Comparison of ENCODE assay signal across 19 cellular contexts in genomic region chr2:12105180-12105579, GRCh38.
A peak's percentile ranks its signal among the peaks of the same experiment; 100 is the strongest.
DNase-seq lines count a peak whose midpoint lies in the region; ATAC-seq and TF ChIP-seq lines count a peak whose summit lies in the region.
"Had no signal": no experiment of that assay in that cellular context is flagged by ENCODE, and none has a peak within 500 bp of the region (broad histone marks: within the 10 kb centered on the region; RNA-seq: fewer than 3 reads in every experiment).

No MANE protein-coding gene starts in this region.

- H3K18ac ChIP-seq in IMR-90 (ENCODE audit: low read depth, low read length) = peak overlapping the region; percentile 79

- ATAC-seq in activated CD8-positive, alpha-beta T cell treated with anti-CD3 and anti-CD28 coated beads, Interleukin-2, amount 10 ng/mL, durations not matched to agents 7 days and 5 days = no peak
- no peak for ATAC-seq in activated CD8-positive, alpha-beta T cell treated with anti-CD3 and anti-CD28 coated beads for 36 hours
- no peak for ATAC-seq in IMR-90 (ENCODE audit: low read depth)
- no peak for ATAC-seq in activated CD4-positive, alpha-beta T cell treated with anti-CD3 and anti-CD28 coated beads for 36 hours

- H4K8ac ChIP-seq in IMR-90 (ENCODE audit: low read depth in 2 of 2, low read length in 2 of 2) = peak overlapping the region in 1 of 2 experiments; percentile 41; a peak in 1 of 4 replicates

- H2BK15ac ChIP-seq in IMR-90 (ENCODE audit: low read depth, low read length) = peak overlapping the region; percentile 80; the same call in 2 of the 3 replicates

- H3K14ac ChIP-seq in IMR-90 (replicated peaks; ENCODE audit: low read depth, low read length) = peak overlapping the region; percentile 63; the same call in 1 of the 2 replicates

- peak overlapping the region; percentile 81 for H2AK5ac ChIP-seq in IMR-90 (ENCODE audit: low read depth, low read length)

- H2AK9ac ChIP-seq in IMR-90 (replicated peaks; ENCODE audit: low read depth, low read length, poor library complexity) = peak overlapping the region; percentile 6

- H2BK20ac ChIP-seq in IMR-90 (ENCODE audit: low read depth, low read length) = peak overlapping the region; percentile 76

- intact Hi-C loops in activated CD8-positive, alpha-beta T cell treated with anti-CD3 and anti-CD28 coated beads for 36 hours (cut with micrococcal nuclease) = no loop called here
- intact Hi-C loops in IMR-90 (cut with micrococcal nuclease) = loop anchor here (5.0 kb wide), 3 partner anchors 273 to 612 kb away; partner anchors contain the start of gene TRIB2
- intact Hi-C loops in activated CD4-positive, alpha-beta T cell treated with anti-CD3 and anti-CD28 coated beads for 36 hours (cut with DNase I, micrococcal nuclease) = no loop called here

- no peaks in the 10 kb centered on the region for H3K36me3 ChIP-seq in IMR-90 (ENCODE audit: control insufficient read depth, insufficient read depth, low read length)
- H3K36me3 ChIP-seq: BLaER1, HAP-1 had no signal

- peak; percentile 9 for DNase-seq in activated CD8-positive, alpha-beta T cell treated with anti-CD3 and anti-CD28 coated beads, Interleukin-2, amount 10 ng/mL, durations not matched to agents 7 days and 5 days
- DNase-seq in activated CD8-positive, alpha-beta T cell treated with anti-CD3 and anti-CD28 coated beads for 36 hours = no peak
- no peak for DNase-seq in IMR-90
- DNase-seq in chondrocyte (ENCODE audit: low spot score) = no peak
- no peak for DNase-seq in osteocyte (ENCODE audit: extremely low spot score, unreplicated experiment)
- DNase-seq in activated CD4-positive, alpha-beta T cell treated with anti-CD3 and anti-CD28 coated beads for 36 hours = no peak
- no peak for DNase-seq in superior temporal gyrus (ENCODE audit: extremely low spot score)
- DNase-seq in GDM1 (lab: John Stamatoyannopoulos, UW) = no peak
- DNase-seq: CD4-positive, CD25-positive, alpha-beta regulatory T cell; CD8-positive, alpha-beta memory T cell; DMS 273 treated with DMSO at 0.1 percent for 48 hours; DMS79; EL; GOT3 had no signal

- H3K23ac ChIP-seq in IMR-90 (ENCODE audit: low read depth, low read length) = peak overlapping the region; percentile 76; the same call in 1 of the 2 replicates

- no peak overlapping the region for H3K4me2 ChIP-seq in IMR-90 (ENCODE audit: low read depth, low read length)
- H3K4me2 ChIP-seq: BLaER1 had no signal

- in situ Hi-C loops in IMR-90 (cut with MboI; ENCODE audit: low sequenced_read_pairs) = no loop called here

- CTCF ChIA-PET in activated CD8-positive, alpha-beta T cell treated with anti-CD3 and anti-CD28 coated beads, Interleukin-2, amount 10 ng/mL, durations not matched to agents 7 days and 5 days (lab: Charles Lee) = interaction anchor here (0.6 to 1.1 kb wide), 2 partner anchors 9 to 412 kb away, joined by 3 read pairs; no protein-coding TSS in a partner anchor
- CTCF ChIA-PET in activated CD8-positive, alpha-beta T cell treated with anti-CD3 and anti-CD28 coated beads for 36 hours (lab: Charles Lee) = interaction anchor here (0.8 kb wide), 1 partner anchor 9 kb away, joined by 3 read pairs; no protein-coding TSS in a partner anchor
- CTCF ChIA-PET in IMR-90 (lab: Yijun Ruan, JAX) = no interaction called here
- CTCF ChIA-PET in activated CD4-positive, alpha-beta T cell treated with anti-CD3 and anti-CD28 coated beads for 36 hours (lab: Charles Lee) = interaction anchor here (1.2 kb wide), 1 partner anchor 232 kb away, joined by 3 read pairs; no protein-coding TSS in a partner anchor

- H3K56ac ChIP-seq in IMR-90 (ENCODE audit: extremely low read depth, insufficient read depth, low read length) = no peak overlapping the region

- dilution Hi-C loops in IMR-90 (cut with HindIII; ENCODE audit: low sequenced_read_pairs, unreplicated experiment) = no loop called here

- H3K9ac ChIP-seq in IMR-90 (ENCODE audit: low read depth, low read length) = no peak overlapping the region
- H3K9ac ChIP-seq: BLaER1 had no signal

- H3K27me3 ChIP-seq in IMR-90 (ENCODE audit: control insufficient read depth, insufficient read depth, low read length) = no peaks in the 10 kb centered on the region
- H3K27me3 ChIP-seq: BLaER1 had no signal

- POLR2A ChIA-PET in activated CD8-positive, alpha-beta T cell treated with anti-CD3 and anti-CD28 coated beads, Interleukin-2, amount 10 ng/mL, durations not matched to agents 7 days and 5 days (lab: Charles Lee) = no interaction called here
- POLR2A ChIA-PET in activated CD8-positive, alpha-beta T cell treated with anti-CD3 and anti-CD28 coated beads for 36 hours (lab: Charles Lee) = no interaction called here
- POLR2A ChIA-PET in IMR-90 (lab: Charles Lee; ENCODE audit: unreplicated experiment) = interaction anchor here (0.6 kb wide), 1 partner anchor 636 kb away, joined by 3 read pairs; no protein-coding TSS in a partner anchor
- POLR2A ChIA-PET in activated CD4-positive, alpha-beta T cell treated with anti-CD3 and anti-CD28 coated beads for 36 hours (lab: Charles Lee) = no interaction called here

- no peaks in the 10 kb centered on the region for H4K20me1 ChIP-seq in IMR-90 (ENCODE audit: insufficient read depth, low read length)
- H4K20me1 ChIP-seq: BLaER1 had no signal

- peak overlapping the region; percentile 37 for H2AFZ ChIP-seq in IMR-90 (replicated peaks; ENCODE audit: low read length, poor library complexity)

- no peak overlapping the region for H3K4me3 ChIP-seq in IMR-90 (ENCODE audit: insufficient read depth, low read depth, low read length)
- H3K4me3 ChIP-seq: BLaER1, HAP-1 had no signal

- no peak overlapping the region for H2BK5ac ChIP-seq in IMR-90 (ENCODE audit: low read depth, low read length, poor library complexity, severe bottlenecking)

- peaks cover 18% of the 10 kb centered on the region for H3K4me1 Mint-ChIP-seq in activated CD8-positive, alpha-beta T cell treated with anti-CD3 and anti-CD28 coated beads, Interleukin-2, amount 10 ng/mL, durations not matched to agents 7 days and 5 days (ENCODE audit: low read depth)
- H3K4me1 Mint-ChIP-seq in activated CD8-positive, alpha-beta T cell treated with anti-CD3 and anti-CD28 coated beads for 36 hours (ENCODE audit: low read depth) = peaks cover 25% of the 10 kb centered on the region
- H3K4me1 Mint-ChIP-seq in chondrocyte (ENCODE audit: low read depth) (peaks cover 44% of the 10 kb centered on the region), osteocyte (ENCODE audit: unreplicated experiment) (peaks cover 52% of the 10 kb centered on the region)
- peaks cover 27% of the 10 kb centered on the region for H3K4me1 Mint-ChIP-seq in activated CD4-positive, alpha-beta T cell treated with anti-CD3 and anti-CD28 coated beads for 36 hours

- no peak for TF ChIP-seq RAD21 in IMR-90 (IDR thresholded peaks at IDR 0.05; ENCODE audit: low read length)

- no peaks in the 10 kb centered on the region for H3K9me3 Mint-ChIP-seq in activated CD8-positive, alpha-beta T cell treated with anti-CD3 and anti-CD28 coated beads, Interleukin-2, amount 10 ng/mL, durations not matched to agents 7 days and 5 days (ENCODE audit: insufficient read depth)
- H3K9me3 Mint-ChIP-seq in activated CD8-positive, alpha-beta T cell treated with anti-CD3 and anti-CD28 coated beads for 36 hours = no peaks in the 10 kb centered on the region
- H3K9me3 Mint-ChIP-seq in chondrocyte (ENCODE audit: low read depth) (no peaks in the 10 kb centered on the region), osteocyte (ENCODE audit: unreplicated experiment) (peaks cover 6% of the 10 kb centered on the region)
- no peaks in the 10 kb centered on the region for H3K9me3 Mint-ChIP-seq in activated CD4-positive, alpha-beta T cell treated with anti-CD3 and anti-CD28 coated beads for 36 hours (ENCODE audit: low read depth)
- H3K9me3 Mint-ChIP-seq: CD4-positive, CD25-positive, alpha-beta regulatory T cell; CD8-positive, alpha-beta memory T cell had no signal

- no peaks in the 10 kb centered on the region for H3K9me3 ChIP-seq in IMR-90 (ENCODE audit: control insufficient read depth, insufficient read depth, low read length)
- H3K9me3 ChIP-seq: BLaER1, HAP-1 had no signal

- WGBS in IMR-90 (ENCODE audit: extremely low coverage in 2 of 2, insufficient read length in 1 of 2), 2 experiments = 100% methylated on average over 2 of the region's 10 CpGs; no CpG with 5 or more reads in 1 of the 2 experiments

- H3K27ac ChIP-seq in IMR-90 (ENCODE audit: insufficient read depth, low read length) = no peak overlapping the region
- H3K27ac ChIP-seq: 22Rv1, BLaER1, C4-2B had no signal

- H3K9me1 ChIP-seq in IMR-90 (ENCODE audit: insufficient read depth, low read length) = no peaks in the 10 kb centered on the region

- no peak overlapping the region for H4K5ac ChIP-seq in IMR-90 (ENCODE audit: low read depth, low read length)

- peaks cover 2% of the 10 kb centered on the region for H3K36me3 Mint-ChIP-seq in activated CD8-positive, alpha-beta T cell treated with anti-CD3 and anti-CD28 coated beads, Interleukin-2, amount 10 ng/mL, durations not matched to agents 7 days and 5 days (ENCODE audit: low read depth)
- H3K36me3 Mint-ChIP-seq in activated CD8-positive, alpha-beta T cell treated with anti-CD3 and anti-CD28 coated beads for 36 hours (ENCODE audit: low read depth) = no peaks in the 10 kb centered on the region
- H3K36me3 Mint-ChIP-seq in chondrocyte (ENCODE audit: low read depth) (no peaks in the 10 kb centered on the region), osteocyte (ENCODE audit: unreplicated experiment) (no peaks in the 10 kb centered on the region)
- no peaks in the 10 kb centered on the region for H3K36me3 Mint-ChIP-seq in activated CD4-positive, alpha-beta T cell treated with anti-CD3 and anti-CD28 coated beads for 36 hours (ENCODE audit: low read depth)
- H3K36me3 Mint-ChIP-seq: CD4-positive, CD25-positive, alpha-beta regulatory T cell had no signal

- no peak overlapping the region for H3K4me3 Mint-ChIP-seq in activated CD8-positive, alpha-beta T cell treated with anti-CD3 and anti-CD28 coated beads, Interleukin-2, amount 10 ng/mL, durations not matched to agents 7 days and 5 days
- no peak overlapping the region for H3K4me3 Mint-ChIP-seq in activated CD8-positive, alpha-beta T cell treated with anti-CD3 and anti-CD28 coated beads for 36 hours
- H3K4me3 Mint-ChIP-seq in chondrocyte (ENCODE audit: unreplicated experiment) (no peak overlapping the region), osteocyte (ENCODE audit: unreplicated experiment) (no peak overlapping the region)
- no peak overlapping the region for H3K4me3 Mint-ChIP-seq in activated CD4-positive, alpha-beta T cell treated with anti-CD3 and anti-CD28 coated beads for 36 hours
- H3K4me3 Mint-ChIP-seq: B cell; CD4-positive, CD25-positive, alpha-beta regulatory T cell; CD8-positive, alpha-beta memory T cell had no signal

- TF ChIP-seq POLR2A in IMR-90 (IDR thresholded peaks at IDR 0.05; ENCODE audit: low read depth, low read length) = no peak

- H2BK120ac ChIP-seq in IMR-90 (ENCODE audit: low read depth, low read length) = peak overlapping the region; percentile 84; the same call in 1 of the 2 replicates

- H3K79me1 ChIP-seq in IMR-90 (ENCODE audit: low read depth in 1 of 2, low read length in 2 of 2) = no peaks in the 10 kb centered on the region

- H4K91ac ChIP-seq in IMR-90 (ENCODE audit: insufficient read depth, low read depth, low read length) = no peak overlapping the region; the same call in 1 of the 2 replicates

- no peak overlapping the region for H3K27ac Mint-ChIP-seq in activated CD8-positive, alpha-beta T cell treated with anti-CD3 and anti-CD28 coated beads, Interleukin-2, amount 10 ng/mL, durations not matched to agents 7 days and 5 days
- H3K27ac Mint-ChIP-seq in activated CD8-positive, alpha-beta T cell treated with anti-CD3 and anti-CD28 coated beads for 36 hours = no peak overlapping the region
- H3K27ac Mint-ChIP-seq in chondrocyte (ENCODE audit: unreplicated experiment) (peak overlapping the region; percentile 89), osteocyte (ENCODE audit: unreplicated experiment) (peak overlapping the region; percentile 92)
- H3K27ac Mint-ChIP-seq in activated CD4-positive, alpha-beta T cell treated with anti-CD3 and anti-CD28 coated beads for 36 hours = no peak overlapping the region
- H3K27ac Mint-ChIP-seq: B cell; CD4-positive, CD25-positive, alpha-beta regulatory T cell had no signal

- BruUV-seq in IMR-90 (replicated peaks; lab: Mats Ljungman, UMichigan) = no TSS peak

- H3K4me1 ChIP-seq in IMR-90 (ENCODE audit: control insufficient read depth, insufficient read depth, low read length) = peaks cover 10% of the 10 kb centered on the region
- H3K4me1 ChIP-seq: HAP-1 had no signal

- H3K4ac ChIP-seq in IMR-90 (ENCODE audit: low read depth, low read length) = peak overlapping the region; percentile 78

- no peaks in the 10 kb centered on the region for H3K27me3 Mint-ChIP-seq in activated CD8-positive, alpha-beta T cell treated with anti-CD3 and anti-CD28 coated beads, Interleukin-2, amount 10 ng/mL, durations not matched to agents 7 days and 5 days (ENCODE audit: low read depth)
- H3K27me3 Mint-ChIP-seq in activated CD8-positive, alpha-beta T cell treated with anti-CD3 and anti-CD28 coated beads for 36 hours = no peaks in the 10 kb centered on the region
- H3K27me3 Mint-ChIP-seq in chondrocyte (ENCODE audit: low read depth) = no peaks in the 10 kb centered on the region
- H3K27me3 Mint-ChIP-seq in osteocyte (ENCODE audit: unreplicated experiment) = no peaks in the 10 kb centered on the region
- H3K27me3 Mint-ChIP-seq in activated CD4-positive, alpha-beta T cell treated with anti-CD3 and anti-CD28 coated beads for 36 hours = peaks cover 3% of the 10 kb centered on the region
- H3K27me3 Mint-ChIP-seq: B cell; CD8-positive, alpha-beta memory T cell had no signal

- no peak for TF ChIP-seq CTCF in activated CD8-positive, alpha-beta T cell treated with anti-CD3 and anti-CD28 coated beads for 36 hours (IDR thresholded peaks at IDR 0.05)
- no peak for TF ChIP-seq CTCF in IMR-90 (conservative IDR thresholded peaks at IDR 0.05; ENCODE audit: low read depth, low read length)
- no peak for TF ChIP-seq CTCF in chondrocyte (IDR thresholded peaks at IDR 0.05)
- no peak for TF ChIP-seq CTCF in osteocyte (IDR thresholded peaks at IDR 0.05)

Comparison
In these comparisons a context has a peak if more than half of its experiments do, and no peak if none do; other contexts are left out.
1. H3K27ac Mint-ChIP-seq: peak in chondrocyte (single experiment) and osteocyte (single experiment); none in activated CD8-positive, alpha-beta T cell treated with anti-CD3 and anti-CD28 coated beads, Interleukin-2, amount 10 ng/mL, durations not matched to agents 7 days and 5 days (single experiment), activated CD8-positive, alpha-beta T cell treated with anti-CD3 and anti-CD28 coated beads for 36 hours (single experiment) and activated CD4-positive, alpha-beta T cell treated with anti-CD3 and anti-CD28 coated beads for 36 hours (single experiment).